ENCODE assay signal across 33 cellular contexts in genomic region chr4:56857601-56858301, GRCh38. TPM values are rescaled to one million over a fixed set of nuclear protein-coding genes. Genes with fewer than 3 reads are reported as not detected.
A peak's percentile ranks its signal among the peaks of the same experiment; 100 is the strongest.
DNase-seq lines count a peak whose midpoint lies in the region; ATAC-seq, FAIRE-seq and TF ChIP-seq lines count a peak whose summit lies in the region.
"Had no signal": no experiment of that assay in that cellular context is flagged by ENCODE, and none has a peak within 500 bp of the region (broad histone marks: within the 10 kb centered on the region; RNA-seq: fewer than 3 reads in every experiment).

No MANE protein-coding gene starts in this region.

- H3K36me3 Mint-ChIP-seq in activated CD4-positive, alpha-beta memory T cell treated with anti-CD3 and anti-CD28 coated beads for 36 hours, result no peaks in the 10 kb centered on the region
- H3K36me3 Mint-ChIP-seq: activated naive CD8-positive, alpha-beta T cell treated with anti-CD3 and anti-CD28 coated beads for 36 hours had no signal

- H3K27ac ChIP-seq in right cardiac atrium (ENCODE audit: low read length) (no peak overlapping the region), left ventricle myocardium inferior (replicated peaks) (no peak overlapping the region), subcutaneous abdominal adipose tissue (ENCODE audit: low read depth, low read length) (peak overlapping the region; percentile 72), upper lobe of right lung (no peak overlapping the region)
- H3K27ac ChIP-seq: esophagus muscularis mucosa, HL-60, KMS-11, SK-N-MC, skin epidermis, transverse colon had no signal

- no peaks in the 10 kb centered on the region for H3K27me3 ChIP-seq in right cardiac atrium (ENCODE audit: control insufficient read depth, insufficient read depth)
- peaks cover 3% of the 10 kb centered on the region for H3K27me3 ChIP-seq in left ventricle myocardium inferior (ENCODE audit: low read depth)
- no peaks in the 10 kb centered on the region for H3K27me3 ChIP-seq in subcutaneous abdominal adipose tissue (ENCODE audit: control insufficient read depth in 5 of 5, insufficient read depth in 4 of 5, low read length in 5 of 5)
- no peaks in the 10 kb centered on the region for H3K27me3 ChIP-seq in upper lobe of right lung
- H3K27me3 ChIP-seq: transverse colon had no signal

- FAIRE-seq in GM19239 (lab: Jason Lieb, UNC), result no peak
- FAIRE-seq: A204.1, GM18507 had no signal

- H3K4me1 ChIP-seq in right cardiac atrium (ENCODE audit: control insufficient read depth, insufficient read depth, low read length) (no peaks in the 10 kb centered on the region), left ventricle myocardium inferior (no peaks in the 10 kb centered on the region), subcutaneous abdominal adipose tissue (ENCODE audit: control insufficient read depth in 5 of 5, insufficient read depth in 5 of 5, low read length in 5 of 5) (peaks cover 0 to 20% (median 8%) of the 10 kb centered on the region in 5 donors), upper lobe of right lung (no peaks in the 10 kb centered on the region)
- H3K4me1 ChIP-seq: BE2C, transverse colon had no signal

- ATAC-seq in right cardiac atrium (peak; percentile 16 to 68), upper lobe of right lung (no peak)
- ATAC-seq: activated CD8-positive, alpha-beta T cell treated with anti-CD3 and anti-CD28 coated beads, Interleukin-2, amount 10 ng/mL, durations not matched to agents 7 days and 5 days; left lobe of liver had no signal

- H3K9me3 Mint-ChIP-seq in activated CD4-positive, alpha-beta memory T cell treated with anti-CD3 and anti-CD28 coated beads for 36 hours, result no peaks in the 10 kb centered on the region
- H3K9me3 Mint-ChIP-seq: activated naive CD8-positive, alpha-beta T cell treated with anti-CD3 and anti-CD28 coated beads for 36 hours had no signal

- peaks cover 7% of the 10 kb centered on the region for H3K27me3 Mint-ChIP-seq in activated CD4-positive, alpha-beta memory T cell treated with anti-CD3 and anti-CD28 coated beads for 36 hours
- H3K27me3 Mint-ChIP-seq: activated naive CD8-positive, alpha-beta T cell treated with anti-CD3 and anti-CD28 coated beads for 36 hours had no signal

- TF ChIP-seq CTCF in left ventricle myocardium inferior (IDR thresholded peaks at IDR 0.05; ENCODE audit: borderline replicate concordance) (no peak), upper lobe of right lung (IDR thresholded peaks at IDR 0.05) (no peak)

- POLR2A ChIA-PET in activated CD4-positive, alpha-beta memory T cell treated with anti-CD3 and anti-CD28 coated beads for 36 hours (lab: Charles Lee), result interaction anchor here (0.5 kb wide), 1 partner anchor 26 kb away, joined by 8 read pairs; no protein-coding TSS in a partner anchor

- peaks cover 2% of the 10 kb centered on the region for H3K4me1 Mint-ChIP-seq in activated CD4-positive, alpha-beta memory T cell treated with anti-CD3 and anti-CD28 coated beads for 36 hours (ENCODE audit: low read depth)
- H3K4me1 Mint-ChIP-seq: activated naive CD8-positive, alpha-beta T cell treated with anti-CD3 and anti-CD28 coated beads for 36 hours had no signal

- H3K4me3 ChIP-seq in right cardiac atrium (ENCODE audit: low read length), result no peak overlapping the region
- no peak overlapping the region for H3K4me3 ChIP-seq in left ventricle myocardium inferior
- H3K4me3 ChIP-seq in subcutaneous abdominal adipose tissue (ENCODE audit: low read depth in 1 of 5, low read length in 5 of 5), result no peak overlapping the region
- no peak overlapping the region for H3K4me3 ChIP-seq in upper lobe of right lung
- H3K4me3 ChIP-seq: esophagus muscularis mucosa, SK-N-MC, skin epidermis, transverse colon had no signal

- H3K27ac Mint-ChIP-seq in activated CD4-positive, alpha-beta memory T cell treated with anti-CD3 and anti-CD28 coated beads for 36 hours, result no peak overlapping the region
- H3K27ac Mint-ChIP-seq: activated CD8-positive, alpha-beta T cell treated with anti-CD3 and anti-CD28 coated beads, Interleukin-2, amount 10 ng/mL, durations not matched to agents 7 days and 5 days; activated naive CD8-positive, alpha-beta T cell treated with anti-CD3 and anti-CD28 coated beads for 36 hours had no signal

- intact Hi-C loops in right cardiac atrium (cut with DNase I) (no loop called here), left ventricle myocardium inferior (cut with micrococcal nuclease) (no loop called here), upper lobe of right lung (cut with DNase I) (no loop called here)
- intact Hi-C loops in activated CD4-positive, alpha-beta memory T cell treated with anti-CD3 and anti-CD28 coated beads for 36 hours (cut with micrococcal nuclease), result no loop called here

- H3K36me3 ChIP-seq in left ventricle myocardium inferior (no peaks in the 10 kb centered on the region), subcutaneous abdominal adipose tissue (ENCODE audit: control insufficient read depth in 5 of 5, insufficient read depth in 5 of 5, low read length in 5 of 5) (no peaks in the 10 kb centered on the region), upper lobe of right lung (no peaks in the 10 kb centered on the region)
- H3K36me3 ChIP-seq: BE2C, esophagus muscularis mucosa, transverse colon had no signal

- 63% methylated on average over 2 of the region's 2 CpGs for WGBS in right cardiac atrium

- H3K4me3 Mint-ChIP-seq in activated CD4-positive, alpha-beta memory T cell treated with anti-CD3 and anti-CD28 coated beads for 36 hours, result no peak overlapping the region
- H3K4me3 Mint-ChIP-seq: activated CD8-positive, alpha-beta T cell treated with anti-CD3 and anti-CD28 coated beads, Interleukin-2, amount 10 ng/mL, durations not matched to agents 7 days and 5 days; activated naive CD8-positive, alpha-beta T cell treated with anti-CD3 and anti-CD28 coated beads for 36 hours had no signal

- DNase-seq in right cardiac atrium, result no peak
- no peak for DNase-seq in left ventricle myocardium inferior
- DNase-seq in NOMO-1 treated with DMSO at 0.1 percent for 48 hours (lab: John Stamatoyannopoulos, UW; ENCODE audit: unreplicated experiment), result peak; percentile 69
- DNase-seq in fibroblast of peridontal ligament (ENCODE audit: extremely low read depth), result peak; percentile 93
- no peak for DNase-seq in GM19239 (ENCODE audit: insufficient read length, low spot score)
- DNase-seq in upper lobe of right lung, result no peak
- DNase-seq in activated CD4-positive, alpha-beta memory T cell treated with anti-CD3 and anti-CD28 coated beads for 36 hours, result no peak
- DNase-seq: activated CD8-positive, alpha-beta T cell treated with anti-CD3 and anti-CD28 coated beads, Interleukin-2, amount 10 ng/mL, durations not matched to agents 7 days and 5 days; activated effector memory CD4-positive, alpha-beta T cell treated with Interleukin-2 at 50 U/mL for 16 hours; activated naive CD8-positive, alpha-beta T cell treated with anti-CD3 and anti-CD28 coated beads for 36 hours; BE2C; caudate nucleus; dermis blood vessel endothelial cell; GDM1; hypothalamus; NCI-H1105 treated with DMSO at 0.1 percent for 48 hours; NCI-H1930; NCI-H526; stimulated activated CD4-positive, alpha-beta T cell treated with anti-CD3 and anti-CD28 coated beads, Interleukin-2, amount 100 ng/mL, for 24 hours; T-helper 2 cell; transverse colon had no signal

- H3K9ac ChIP-seq in subcutaneous abdominal adipose tissue (ENCODE audit: low read length in 5 of 5), result no peak overlapping the region
- H3K9ac ChIP-seq: KMS-11 had no signal

- H3K9me3 ChIP-seq in right cardiac atrium (ENCODE audit: control insufficient read depth, low read length) (no peaks in the 10 kb centered on the region), left ventricle myocardium inferior (replicated peaks) (no peaks in the 10 kb centered on the region), subcutaneous abdominal adipose tissue (ENCODE audit: control insufficient read depth in 5 of 5, low read length in 5 of 5) (no peaks in the 10 kb centered on the region), upper lobe of right lung (no peaks in the 10 kb centered on the region)
- H3K9me3 ChIP-seq: BE2C, esophagus muscularis mucosa, transverse colon had no signal

- CTCF ChIA-PET in activated CD4-positive, alpha-beta memory T cell treated with anti-CD3 and anti-CD28 coated beads for 36 hours (lab: Charles Lee), result no interaction called here

RNA-seq across cellular contexts. Expression of gene SPINK2, which starts 36.2 kb away (rescaled TPM):
- 10 to 100 TPM in 3 of 4 donors, 1 to 10 TPM in 1; 1.9 to 24.1 (median 19.1) TPM for total RNA-seq in right cardiac atrium
- 36.1 TPM for polyA plus RNA-seq in right cardiac atrium
- 0.80 TPM for total RNA-seq in left ventricle myocardium inferior
- not detected for total RNA-seq in upper lobe of right lung
- under 1 TPM in 1 of 2 experiments, not detected in 1; 0.51 TPM for total RNA-seq in activated CD4-positive, alpha-beta memory T cell treated with anti-CD3 and anti-CD28 coated beads for 36 hours
- total RNA-seq: dermis blood vessel endothelial cell, esophagus muscularis mucosa, left lobe of liver, mesenteric fat pad, pulmonary artery endothelial cell, RPMI7951 had no signal

RNA-seq across cellular contexts. Expression of gene REST, which starts 49.9 kb away (rescaled TPM):
- 10 to 100 TPM; 30.8 to 35.4 (median 34.6) TPM for total RNA-seq in right cardiac atrium
- polyA plus RNA-seq in right cardiac atrium, result 5.6 TPM
- total RNA-seq in left ventricle myocardium inferior, result 24.1 TPM
- total RNA-seq in upper lobe of right lung, result 39.0 TPM
- 10 to 100 TPM; 46.1 to 47.0 TPM for total RNA-seq in activated CD4-positive, alpha-beta memory T cell treated with anti-CD3 and anti-CD28 coated beads for 36 hours

Comparison
In these comparisons a context has a peak if more than half of its experiments do, and no peak if none do; other contexts are left out.
1. DNase-seq: peak in NOMO-1 treated with DMSO at 0.1 percent for 48 hours (single experiment) and fibroblast of peridontal ligament (single experiment); none in right cardiac atrium (0 of 3), left ventricle myocardium inferior (single experiment), GM19239 (single experiment), upper lobe of right lung (single experiment) and activated CD4-positive, alpha-beta memory T cell treated with anti-CD3 and anti-CD28 coated beads for 36 hours (single experiment).